ENCODE assay signal across 1 cellular context in the genomic region with DNA sequence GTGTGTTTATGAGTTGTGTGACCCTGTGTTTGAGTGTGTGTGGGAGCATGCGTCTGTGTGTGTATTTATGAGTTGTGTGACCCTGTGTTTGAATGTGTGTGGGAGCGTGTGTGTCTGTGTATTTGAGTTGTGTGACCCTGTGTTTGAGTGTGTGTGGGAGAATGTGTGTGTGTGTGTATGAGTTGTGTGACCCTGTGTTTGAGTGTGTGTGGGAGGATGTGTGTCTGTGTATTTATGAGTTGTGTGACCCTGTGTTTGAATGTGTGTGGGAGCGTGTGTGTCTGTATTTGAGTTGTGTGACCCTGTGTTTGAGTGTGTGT.
TF ChIP-seq lines count a peak whose summit lies in the region.
"Not testable (repeated sequence)": the region's sequence is repeated elsewhere in the genome, so short reads cannot be mapped to it uniquely, and the experiment has no call there.

No MANE protein-coding gene starts in this region.

TF ChIP-seq in HepG2, 621 proteins besides CTCF, POLR2A, EP300 and RAD21:
- TF ChIP-seq ZNF563 (CRISPR knock-in tag; IDR thresholded peaks at IDR 0.05) (peak; percentile 15; the same call in 1 of the 2 replicates), NBN (conservative IDR thresholded peaks at IDR 0.05) (0 out of 2 replicates have a peak, but pooled peaks have one; percentile 69), ZNF672 (CRISPR knock-in tag; IDR thresholded peaks at IDR 0.05) (0 out of 2 replicates have a peak, but pooled peaks have one; percentile 72), FOXA1 (IDR thresholded peaks at IDR 0.05) (peak; percentile 38), JUNB (CRISPR knock-in tag; IDR thresholded peaks at IDR 0.05; ENCODE audit: borderline replicate concordance) (peak; percentile 26; the same call in 1 of the 2 replicates), ZNF3 (CRISPR knock-in tag; IDR thresholded peaks at IDR 0.05) (peak; percentile 7; the same call in 1 of the 2 replicates), IKZF4 (CRISPR knock-in tag; IDR thresholded peaks at IDR 0.05; ENCODE audit: borderline replicate concordance, low read depth, not compliant biosample characterization) (peak; percentile 0), TRIM24 (CRISPR knock-in tag; IDR thresholded peaks at IDR 0.05) (peak; percentile 57; the same call in 1 of the 2 replicates), RBAK (CRISPR knock-in tag; IDR thresholded peaks at IDR 0.05) (0 out of 2 replicates have a peak, but pooled peaks have one; percentile 12), REL (CRISPR knock-in tag; conservative IDR thresholded peaks at IDR 0.05) (0 out of 2 replicates have a peak, but pooled peaks have one; percentile 27)
- TF ChIP-seq, protein P1, sequence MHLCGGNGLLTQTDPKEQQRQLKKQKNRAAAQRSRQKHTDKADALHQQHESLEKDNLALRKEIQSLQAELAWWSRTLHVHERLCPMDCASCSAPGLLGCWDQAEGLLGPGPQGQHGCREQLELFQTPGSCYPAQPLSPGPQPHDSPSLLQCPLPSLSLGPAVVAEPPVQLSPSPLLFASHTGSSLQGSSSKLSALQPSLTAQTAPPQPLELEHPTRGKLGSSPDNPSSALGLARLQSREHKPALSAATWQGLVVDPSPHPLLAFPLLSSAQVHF (CRISPR knock-in tag; IDR thresholded peaks at IDR 0.05): 0 out of 2 replicates have a peak, but pooled peaks have one; percentile 45
- TF ChIP-seq FOXA1 (CRISPR knock-in tag; IDR thresholded peaks at IDR 0.05): not testable (repeated sequence)
- TF ChIP-seq, protein P2, sequence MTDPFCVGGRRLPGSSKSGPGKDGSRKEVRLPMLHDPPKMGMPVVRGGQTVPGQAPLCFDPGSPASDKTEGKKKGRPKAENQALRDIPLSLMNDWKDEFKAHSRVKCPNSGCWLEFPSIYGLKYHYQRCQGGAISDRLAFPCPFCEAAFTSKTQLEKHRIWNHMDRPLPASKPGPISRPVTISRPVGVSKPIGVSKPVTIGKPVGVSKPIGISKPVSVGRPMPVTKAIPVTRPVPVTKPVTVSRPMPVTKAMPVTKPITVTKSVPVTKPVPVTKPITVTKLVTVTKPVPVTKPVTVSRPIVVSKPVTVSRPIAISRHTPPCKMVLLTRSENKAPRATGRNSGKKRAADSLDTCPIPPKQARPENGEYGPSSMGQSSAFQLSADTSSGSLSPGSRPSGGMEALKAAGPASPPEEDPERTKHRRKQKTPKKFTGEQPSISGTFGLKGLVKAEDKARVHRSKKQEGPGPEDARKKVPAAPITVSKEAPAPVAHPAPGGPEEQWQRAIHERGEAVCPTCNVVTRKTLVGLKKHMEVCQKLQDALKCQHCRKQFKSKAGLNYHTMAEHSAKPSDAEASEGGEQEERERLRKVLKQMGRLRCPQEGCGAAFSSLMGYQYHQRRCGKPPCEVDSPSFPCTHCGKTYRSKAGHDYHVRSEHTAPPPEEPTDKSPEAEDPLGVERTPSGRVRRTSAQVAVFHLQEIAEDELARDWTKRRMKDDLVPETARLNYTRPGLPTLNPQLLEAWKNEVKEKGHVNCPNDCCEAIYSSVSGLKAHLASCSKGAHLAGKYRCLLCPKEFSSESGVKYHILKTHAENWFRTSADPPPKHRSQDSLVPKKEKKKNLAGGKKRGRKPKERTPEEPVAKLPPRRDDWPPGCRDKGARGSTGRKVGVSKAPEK (CRISPR knock-in tag; IDR thresholded peaks at IDR 0.05; ENCODE audit: borderline replicate concordance): 0 out of 2 replicates have a peak, but pooled peaks have one; percentile 45
- TF ChIP-seq, protein P3, sequence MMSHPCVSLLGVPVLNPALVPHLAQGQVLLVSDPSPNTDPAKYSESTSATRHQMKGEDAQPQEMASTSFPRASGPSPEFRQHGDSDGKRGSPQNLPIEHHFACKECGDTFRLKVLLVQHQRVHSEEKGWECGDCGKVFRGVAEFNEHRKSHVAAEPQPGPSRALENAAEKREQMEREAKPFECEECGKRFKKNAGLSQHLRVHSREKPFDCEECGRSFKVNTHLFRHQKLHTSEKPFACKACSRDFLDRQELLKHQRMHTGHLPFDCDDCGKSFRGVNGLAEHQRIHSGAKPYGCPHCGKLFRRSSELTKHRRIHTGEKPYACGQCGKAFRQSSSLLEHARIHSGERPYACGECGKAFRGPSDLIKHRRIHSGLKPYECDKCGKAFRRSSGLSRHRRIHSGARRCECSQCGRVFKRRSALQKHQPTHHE (CRISPR knock-in tag; IDR thresholded peaks at IDR 0.05; ENCODE audit: borderline replicate concordance): 0 out of 2 replicates have a peak, but pooled peaks have one; percentile 21
- TF ChIP-seq, protein P4, sequence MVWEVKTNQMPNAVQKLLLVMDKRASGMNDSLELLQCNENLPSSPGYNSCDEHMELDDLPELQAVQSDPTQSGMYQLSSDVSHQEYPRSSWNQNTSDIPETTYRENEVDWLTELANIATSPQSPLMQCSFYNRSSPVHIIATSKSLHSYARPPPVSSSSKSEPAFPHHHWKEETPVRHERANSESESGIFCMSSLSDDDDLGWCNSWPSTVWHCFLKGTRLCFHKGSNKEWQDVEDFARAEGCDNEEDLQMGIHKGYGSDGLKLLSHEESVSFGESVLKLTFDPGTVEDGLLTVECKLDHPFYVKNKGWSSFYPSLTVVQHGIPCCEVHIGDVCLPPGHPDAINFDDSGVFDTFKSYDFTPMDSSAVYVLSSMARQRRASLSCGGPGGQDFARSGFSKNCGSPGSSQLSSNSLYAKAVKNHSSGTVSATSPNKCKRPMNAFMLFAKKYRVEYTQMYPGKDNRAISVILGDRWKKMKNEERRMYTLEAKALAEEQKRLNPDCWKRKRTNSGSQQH (CRISPR knock-in tag; IDR thresholded peaks at IDR 0.05; ENCODE audit: low read depth): peak; percentile 42; the same call in 1 of the 2 replicates
